8 cellular contexts compared by ENCODE assay signal in the genomic region with DNA sequence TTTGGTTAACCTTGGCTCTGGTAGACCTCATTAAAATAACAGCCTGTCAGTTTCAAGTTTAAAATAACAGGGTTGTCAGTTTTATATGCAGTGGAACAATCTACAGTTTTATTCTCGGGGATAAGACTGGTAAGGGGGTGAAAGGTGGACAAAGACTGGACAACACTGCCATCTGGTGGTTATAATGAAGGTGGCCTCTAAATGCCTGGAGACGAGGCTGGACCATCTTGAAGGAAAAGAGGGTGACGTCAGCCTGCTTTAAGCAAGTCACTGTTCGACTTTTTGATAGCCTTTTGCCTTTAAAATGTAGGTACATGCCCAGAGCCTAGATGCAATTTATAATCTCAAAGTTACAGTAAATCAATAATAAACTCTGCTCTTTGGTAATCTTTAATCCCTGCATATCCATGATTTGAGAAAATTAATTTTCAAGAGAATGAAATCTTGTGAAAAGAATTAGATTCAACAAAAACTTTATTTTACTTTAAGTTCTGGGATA.
DNase-seq lines count a peak whose midpoint lies in the region; ATAC-seq and TF ChIP-seq lines count a peak whose summit lies in the region.

No MANE protein-coding gene starts in this region.

- no peak overlapping the region for H3K4me3 Mint-ChIP-seq in Caco-2 (ENCODE audit: unreplicated experiment)
- no peak overlapping the region for H3K4me3 Mint-ChIP-seq in activated CD4-positive, alpha-beta T cell treated with anti-CD3 and anti-CD28 coated beads, Interleukin-2, amount 10 ng/mL, durations not matched to agents 7 days and 5 days

- H3K4me3 ChIP-seq in Caco-2 (ENCODE audit: low read depth, low read length), result no peak overlapping the region

- BruUV-seq in Caco-2 (replicated peaks; lab: Mats Ljungman, UMichigan), result no TSS peak

- TF ChIP-seq CTCF in Caco-2 (IDR thresholded peaks at IDR 0.05; ENCODE audit: insufficient read depth in 1 of 2, low read depth in 1 of 2, low read length in 1 of 2, severe bottlenecking in 1 of 2, unreplicated experiment in 1 of 2), result peak; percentile 80 to 82

- CTCF ChIA-PET in Caco-2 (lab: Charles Lee), result no interaction called here
- CTCF ChIA-PET in activated CD4-positive, alpha-beta T cell treated with anti-CD3 and anti-CD28 coated beads, Interleukin-2, amount 10 ng/mL, durations not matched to agents 7 days and 5 days (lab: Charles Lee), result no interaction called here

- H3K36me3 ChIP-seq in Caco-2 (ENCODE audit: control insufficient read depth, insufficient read depth, low read length), result no peaks in the 10 kb centered on the region

- H3K27me3 Mint-ChIP-seq in Caco-2 (ENCODE audit: insufficient read depth, unreplicated experiment), result peaks cover 20% of the 10 kb centered on the region
- H3K27me3 Mint-ChIP-seq in activated CD4-positive, alpha-beta T cell treated with anti-CD3 and anti-CD28 coated beads, Interleukin-2, amount 10 ng/mL, durations not matched to agents 7 days and 5 days, result peaks cover 2% of the 10 kb centered on the region

- H3K36me3 Mint-ChIP-seq in Caco-2 (ENCODE audit: insufficient read depth, unreplicated experiment), result no peaks in the 10 kb centered on the region
- no peaks in the 10 kb centered on the region for H3K36me3 Mint-ChIP-seq in activated CD4-positive, alpha-beta T cell treated with anti-CD3 and anti-CD28 coated beads, Interleukin-2, amount 10 ng/mL, durations not matched to agents 7 days and 5 days (ENCODE audit: low read depth)

- no peaks in the 10 kb centered on the region for H3K4me1 ChIP-seq in Caco-2

- no peaks in the 10 kb centered on the region for H3K4me1 Mint-ChIP-seq in Caco-2 (ENCODE audit: low read depth, unreplicated experiment)
- peaks cover 1% of the 10 kb centered on the region for H3K4me1 Mint-ChIP-seq in activated CD4-positive, alpha-beta T cell treated with anti-CD3 and anti-CD28 coated beads, Interleukin-2, amount 10 ng/mL, durations not matched to agents 7 days and 5 days

- no peak overlapping the region for H3K27ac Mint-ChIP-seq in Caco-2 (ENCODE audit: unreplicated experiment)
- no peak overlapping the region for H3K27ac Mint-ChIP-seq in activated CD4-positive, alpha-beta T cell treated with anti-CD3 and anti-CD28 coated beads, Interleukin-2, amount 10 ng/mL, durations not matched to agents 7 days and 5 days

- H3K9me3 ChIP-seq in Caco-2, result no peaks in the 10 kb centered on the region

- DNase-seq in Caco-2 (peak; percentile 64 to 74), NCI-H526 treated with DMSO at 0.1 percent for 48 hours (lab: John Stamatoyannopoulos, UW) (peak; percentile 86), ecto neural progenitor cell (ENCODE audit: low spot score) (peak; percentile 68), medulla oblongata (ENCODE audit: extremely low spot score) (peak; percentile 90)
- peak; percentile 73 for DNase-seq in activated CD4-positive, alpha-beta T cell treated with anti-CD3 and anti-CD28 coated beads, Interleukin-2, amount 10 ng/mL, durations not matched to agents 7 days and 5 days
- DNase-seq in stimulated activated CD8-positive, alpha-beta memory T cell treated with anti-CD3 and anti-CD28 coated beads, Interleukin-2, amount 100 ng/mL, for 48 hours (ENCODE audit: low read depth in 2 of 2), result peak; percentile 7 to 44

- ATAC-seq in GM19455 (IDR thresholded peaks at IDR 0.05; ENCODE audit: unreplicated experiment) (peak; percentile 98), HG03520 (IDR thresholded peaks at IDR 0.05; ENCODE audit: unreplicated experiment) (peak; percentile 98)

- no peaks in the 10 kb centered on the region for H3K27me3 ChIP-seq in Caco-2 (replicated peaks; ENCODE audit: control insufficient read depth, insufficient read depth, low read length)

- intact Hi-C loops in Caco-2 (cut with micrococcal nuclease; ENCODE audit: unreplicated experiment), result loop anchor here (1.0 to 10.0 kb wide), 6 partner anchors 92 to 1394 kb away; no protein-coding TSS in a partner anchor

- peaks cover 3% of the 10 kb centered on the region for H3K9me3 Mint-ChIP-seq in Caco-2 (ENCODE audit: unreplicated experiment)
- H3K9me3 Mint-ChIP-seq in activated CD4-positive, alpha-beta T cell treated with anti-CD3 and anti-CD28 coated beads, Interleukin-2, amount 10 ng/mL, durations not matched to agents 7 days and 5 days, result peaks cover 1% of the 10 kb centered on the region

- POLR2A ChIA-PET in Caco-2 (lab: Charles Lee), result no interaction called here
- POLR2A ChIA-PET in activated CD4-positive, alpha-beta T cell treated with anti-CD3 and anti-CD28 coated beads, Interleukin-2, amount 10 ng/mL, durations not matched to agents 7 days and 5 days (lab: Charles Lee), result no interaction called here

Comparison
In these comparisons a context has a peak if more than half of its experiments do, and no peak if none do; other contexts are left out.
1. DNase-seq: peak in every context shown above with its lines; median percentile 90 in medulla oblongata; 86 in NCI-H526 treated with DMSO at 0.1 percent for 48 hours; 73 in activated CD4-positive, alpha-beta T cell treated with anti-CD3 and anti-CD28 coated beads, Interleukin-2, amount 10 ng/mL, durations not matched to agents 7 days and 5 days; 69 in Caco-2; 68 in ecto neural progenitor cell; 26 in stimulated activated CD8-positive, alpha-beta memory T cell treated with anti-CD3 and anti-CD28 coated beads, Interleukin-2, amount 100 ng/mL, for 48 hours.